In the genomic region with DNA sequence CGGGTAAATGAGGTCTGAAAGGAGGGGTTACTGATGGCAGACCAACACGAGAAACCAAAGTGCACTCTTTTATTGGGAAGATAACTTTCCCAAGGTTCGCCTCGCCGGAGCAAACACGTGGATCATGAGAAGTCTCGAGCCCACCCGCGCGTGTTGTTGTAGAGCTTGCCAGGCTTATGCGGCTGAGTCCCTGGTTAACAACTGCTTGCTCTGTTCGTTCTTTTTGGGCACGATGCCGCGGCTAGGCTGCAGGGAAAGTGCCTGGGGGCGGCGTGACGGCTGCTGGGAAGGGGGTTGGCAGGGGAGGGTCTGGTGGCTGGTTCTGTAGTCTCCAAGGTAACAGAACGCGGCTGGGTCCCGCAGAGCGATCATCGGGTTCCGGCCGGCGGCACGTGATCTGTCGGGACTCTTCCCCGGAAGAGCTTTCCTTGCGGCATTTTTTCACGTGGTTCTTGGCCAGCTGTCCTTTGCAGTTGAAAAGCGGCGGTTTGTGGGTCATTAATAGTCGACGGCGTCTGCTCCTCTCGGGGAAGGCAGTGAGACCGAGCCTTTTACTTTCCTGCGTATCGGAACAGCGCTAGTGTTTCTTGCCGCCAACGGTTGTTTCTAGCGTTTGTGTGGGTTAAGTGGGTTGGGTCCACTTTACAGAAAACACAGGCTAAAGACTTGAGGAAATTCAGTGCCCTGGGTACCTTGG, we compare ENCODE assay signal across 8 cellular contexts. TPM values are rescaled to one million over a fixed set of nuclear protein-coding genes. Genes with fewer than 3 reads are reported as not detected.
DNase-seq lines count a peak whose midpoint lies in the region; ATAC-seq and TF ChIP-seq lines count a peak whose summit lies in the region.

No MANE protein-coding gene starts in this region.

- DNase-seq in NCI-H1436 (lab: John Stamatoyannopoulos, UW): peak; percentile 53
- no peak for DNase-seq in NCI-H1436 treated with DMSO at 0.1 percent for 48 hours (lab: John Stamatoyannopoulos, UW)
- DNase-seq in activated effector memory CD4-positive, alpha-beta T cell treated with anti-CD3 and anti-CD28 coated beads, Interleukin-2, amount 50 U/mL, for 16 hours: peak; percentile 89
- peak; percentile 90 for DNase-seq in fibroblast of villous mesenchyme (ENCODE audit: low read depth)
- DNase-seq in natural killer cell treated with Interleukin-12 subunit alpha and Interleukin-12 subunit beta and Interleukin-15 and Interleukin-18, amount 100 ng/mL, for 72 hours (ENCODE audit: low spot score): peak; percentile 80
- DNase-seq in stimulated activated naive B cell treated with anti-CD40 and anti-IgM and Interleukin-4, amounts not matched to agents 10 μg/mL and 1 μg/mL and 100 μg/mL, for 72 hours: peak; percentile 70

- H3K9me3 Mint-ChIP-seq in IgD-negative memory B cell: peaks cover 0 to 2% (median 0%) of the 10 kb centered on the region in 3 donors
- H3K9me3 Mint-ChIP-seq in natural killer cell treated with Interleukin-12 subunit alpha and Interleukin-12 subunit beta and Interleukin-15 and Interleukin-18, amount 100 ng/mL, for 72 hours: peaks cover 3% of the 10 kb centered on the region
- H3K9me3 Mint-ChIP-seq in stimulated activated naive B cell treated with anti-CD40 and anti-IgM and Interleukin-4, amounts not matched to agents 10 μg/mL and 1 μg/mL and 100 μg/mL, for 72 hours: peaks cover 4 to 9% of the 10 kb centered on the region in 2 donors

- peak; percentile 53; the same call in 1 of the 2 replicates for TF ChIP-seq POLR2A in Raji (IDR thresholded peaks at IDR 0.05; ENCODE audit: insufficient read depth, low read depth, low read length)

- H3K4me3 ChIP-seq in fibroblast of villous mesenchyme (ENCODE audit: low read depth, low read length): peak overlapping the region; percentile 70

- peak overlapping the region; percentile 95 to 99 (median 97) for H3K27ac Mint-ChIP-seq in IgD-negative memory B cell
- peak overlapping the region; percentile 88 to 99 for H3K27ac Mint-ChIP-seq in natural killer cell treated with Interleukin-12 subunit alpha and Interleukin-12 subunit beta and Interleukin-15 and Interleukin-18, amount 100 ng/mL, for 72 hours
- H3K27ac Mint-ChIP-seq in stimulated activated naive B cell treated with anti-CD40 and anti-IgM and Interleukin-4, amounts not matched to agents 10 μg/mL and 1 μg/mL and 100 μg/mL, for 72 hours: peak overlapping the region; percentile 97

- ATAC-seq in natural killer cell treated with Interleukin-12 subunit alpha and Interleukin-12 subunit beta and Interleukin-15 and Interleukin-18, amount 100 ng/mL, for 72 hours: peak; percentile 41 to 48
- peak; percentile 41 for ATAC-seq in stimulated activated naive B cell treated with anti-CD40 and anti-IgM and Interleukin-4, amounts not matched to agents 10 μg/mL and 1 μg/mL and 100 μg/mL, for 72 hours (replicated peaks)

- no peaks in the 10 kb centered on the region for H3K36me3 Mint-ChIP-seq in IgD-negative memory B cell
- H3K36me3 Mint-ChIP-seq in natural killer cell treated with Interleukin-12 subunit alpha and Interleukin-12 subunit beta and Interleukin-15 and Interleukin-18, amount 100 ng/mL, for 72 hours: no peaks in the 10 kb centered on the region
- peaks cover 0 to 14% of the 10 kb centered on the region in 2 donors for H3K36me3 Mint-ChIP-seq in stimulated activated naive B cell treated with anti-CD40 and anti-IgM and Interleukin-4, amounts not matched to agents 10 μg/mL and 1 μg/mL and 100 μg/mL, for 72 hours

- peaks cover 4% of the 10 kb centered on the region for H3K27me3 Mint-ChIP-seq in IgD-negative memory B cell
- no peaks in the 10 kb centered on the region for H3K27me3 Mint-ChIP-seq in natural killer cell treated with Interleukin-12 subunit alpha and Interleukin-12 subunit beta and Interleukin-15 and Interleukin-18, amount 100 ng/mL, for 72 hours
- H3K27me3 Mint-ChIP-seq in stimulated activated naive B cell treated with anti-CD40 and anti-IgM and Interleukin-4, amounts not matched to agents 10 μg/mL and 1 μg/mL and 100 μg/mL, for 72 hours: peaks cover 0 to 3% of the 10 kb centered on the region in 2 donors

- H3K4me1 Mint-ChIP-seq in IgD-negative memory B cell: peaks cover 34 to 43% (median 37%) of the 10 kb centered on the region in 3 donors
- H3K4me1 Mint-ChIP-seq in natural killer cell treated with Interleukin-12 subunit alpha and Interleukin-12 subunit beta and Interleukin-15 and Interleukin-18, amount 100 ng/mL, for 72 hours (ENCODE audit: low read depth in 2 of 2): peaks cover 29 to 32% of the 10 kb centered on the region in 2 donors
- H3K4me1 Mint-ChIP-seq in stimulated activated naive B cell treated with anti-CD40 and anti-IgM and Interleukin-4, amounts not matched to agents 10 μg/mL and 1 μg/mL and 100 μg/mL, for 72 hours: peaks cover 24 to 36% of the 10 kb centered on the region in 2 donors

- TF ChIP-seq CTCF in fibroblast of villous mesenchyme (IDR thresholded peaks at IDR 0.05; ENCODE audit: insufficient read depth, low read depth, low read length): no peak

- peak overlapping the region; percentile 94 to 98 (median 96) for H3K4me3 Mint-ChIP-seq in IgD-negative memory B cell
- H3K4me3 Mint-ChIP-seq in natural killer cell treated with Interleukin-12 subunit alpha and Interleukin-12 subunit beta and Interleukin-15 and Interleukin-18, amount 100 ng/mL, for 72 hours: peak overlapping the region; percentile 93
- peak overlapping the region; percentile 92 to 97 for H3K4me3 Mint-ChIP-seq in stimulated activated naive B cell treated with anti-CD40 and anti-IgM and Interleukin-4, amounts not matched to agents 10 μg/mL and 1 μg/mL and 100 μg/mL, for 72 hours

RNA-seq across cellular contexts. Expression of a gene that starts 1.5 kb away (rescaled TPM):
- 17.8 TPM for polyA plus RNA-seq in IgD-negative memory B cell
- total RNA-seq in fibroblast of villous mesenchyme: 27.7 and 41.5 TPM in 2 replicates
- total RNA-seq in natural killer cell treated with Interleukin-12 subunit alpha and Interleukin-12 subunit beta and Interleukin-15 and Interleukin-18, amount 100 ng/mL, for 72 hours: 10 to 100 TPM; 42.6 to 54.8 TPM
